Comparison of ENCODE assay signal across 9 cellular contexts in the genomic region with DNA sequence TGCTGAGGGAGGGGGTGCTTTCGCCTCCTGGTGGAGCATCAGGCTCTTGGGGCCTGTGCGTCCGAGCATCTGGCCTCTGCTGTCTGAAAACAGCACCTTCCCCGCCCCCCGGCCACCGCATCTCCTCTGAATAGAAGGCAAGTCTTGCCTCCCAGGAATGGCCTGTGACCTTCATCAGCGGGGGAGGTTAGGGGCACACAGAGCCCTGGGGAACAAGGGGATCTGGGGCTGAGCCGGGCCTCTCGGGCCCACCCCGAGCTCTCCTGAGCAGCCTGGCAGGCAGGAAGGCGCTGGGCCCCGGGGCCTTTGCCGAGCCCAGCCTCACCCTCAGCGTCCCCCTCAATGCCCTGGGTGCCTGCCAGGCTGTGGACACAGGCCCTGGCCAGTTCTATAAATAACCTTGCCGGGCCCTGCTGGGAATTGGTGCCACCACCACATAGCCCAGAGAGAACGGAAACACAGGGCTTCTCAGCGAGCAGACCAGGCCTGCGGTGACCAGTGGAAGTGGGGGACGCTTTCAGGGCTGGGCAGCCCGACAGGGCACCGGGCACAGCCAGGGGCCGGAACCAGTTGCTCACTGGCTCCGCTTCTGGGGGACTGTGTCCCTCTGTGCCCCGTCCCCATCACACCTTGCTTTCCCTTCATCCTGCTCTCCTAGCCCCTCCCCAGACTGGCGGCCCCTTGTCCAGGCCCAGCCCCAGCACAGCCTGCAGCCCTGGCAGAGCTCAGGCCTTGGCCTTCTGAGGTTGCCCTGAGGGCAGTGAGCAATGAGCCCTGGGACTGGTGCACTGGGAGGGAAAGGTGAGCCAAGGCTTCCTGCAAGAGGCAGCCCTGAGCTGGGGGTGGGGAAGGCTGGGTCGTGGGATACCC. TPM values are rescaled to one million over a fixed set of nuclear protein-coding genes. Genes with fewer than 3 reads are reported as not detected.
DNase-seq lines count a peak whose midpoint lies in the region; ATAC-seq, FAIRE-seq and TF ChIP-seq lines count a peak whose summit lies in the region.
"Had no signal": no experiment of that assay in that cellular context is flagged by ENCODE, and none has a peak within 500 bp of the region (broad histone marks: within the 10 kb centered on the region; RNA-seq: fewer than 3 reads in every experiment).

No MANE protein-coding gene starts in this region.

- TF ChIP-seq POLR2A in H54 (IDR thresholded peaks at IDR 0.05; ENCODE audit: low read depth, low read length) (peak; percentile 30; the same call in 1 of the 2 replicates), body of pancreas (IDR thresholded peaks at IDR 0.05) (no peak)

- H3K4me3 ChIP-seq in body of pancreas (no peak overlapping the region), smooth muscle cell (no peak overlapping the region)

- H3K4me1 ChIP-seq in body of pancreas (peaks cover 74% of the 10 kb centered on the region), smooth muscle cell (ENCODE audit: low read depth) (peaks cover 16% of the 10 kb centered on the region)

- TF ChIP-seq CTCF in body of pancreas (IDR thresholded peaks at IDR 0.05) = no peak
- TF ChIP-seq CTCF in smooth muscle cell (IDR thresholded peaks at IDR 0.05; ENCODE audit: borderline replicate concordance, insufficient read depth, poor library complexity, severe bottlenecking) = no peak

- H3K36me3 ChIP-seq in body of pancreas (replicated peaks in 1 of 2; ENCODE audit: insufficient read depth in 1 of 2, low read depth in 2 of 2) (no peaks in the 10 kb centered on the region), smooth muscle cell (ENCODE audit: low read depth) (no peaks in the 10 kb centered on the region)

- H3K27ac ChIP-seq in body of pancreas (peak overlapping the region; percentile 9 to 75 (median 60)), smooth muscle cell (ENCODE audit: low read depth) (peak overlapping the region; percentile 15)

- no peak for FAIRE-seq in H54 (lab: Jason Lieb, UNC)

- peaks cover 96% of the 10 kb centered on the region for H3K79me2 ChIP-seq in smooth muscle cell (ENCODE audit: low read depth)

- H3K9ac ChIP-seq in smooth muscle cell (ENCODE audit: low read depth) = no peak overlapping the region

- peak; percentile 25 for ATAC-seq in body of pancreas
- ATAC-seq in HG03175 (IDR thresholded peaks at IDR 0.05; ENCODE audit: unreplicated experiment) = no peak
- ATAC-seq in HG03469 (IDR thresholded peaks at IDR 0.05; ENCODE audit: unreplicated experiment) = no peak
- no peak for ATAC-seq in GM21515 (IDR thresholded peaks at IDR 0.05; ENCODE audit: unreplicated experiment)

- no peaks in the 10 kb centered on the region for H3K27me3 ChIP-seq in body of pancreas
- H3K27me3 ChIP-seq in smooth muscle cell (ENCODE audit: low read depth) = no peaks in the 10 kb centered on the region

- H4K20me1 ChIP-seq in smooth muscle cell (ENCODE audit: low read depth) = peaks cover 46% of the 10 kb centered on the region

- H3K9me3 ChIP-seq in body of pancreas (no peaks in the 10 kb centered on the region), smooth muscle cell (replicated peaks; ENCODE audit: low read depth) (no peaks in the 10 kb centered on the region)

- DNase-seq in H54 (ENCODE audit: insufficient read length, low spot score) (no peak), body of pancreas (peak; percentile 66 to 86 (median 74)), islet precursor cell (peak; percentile 81), smooth muscle cell (lab: John Stamatoyannopoulos, UW; ENCODE audit: unreplicated experiment) (no peak)
- DNase-seq in stimulated activated CD8-positive, alpha-beta memory T cell treated with anti-CD3 and anti-CD28 coated beads, Interleukin-4, amount 100 ng/mL, for 48 hours = no peak
- DNase-seq: stimulated activated CD4-positive, alpha-beta T cell treated with anti-CD3 and anti-CD28 coated beads, Interleukin-2, amount 100 ng/mL, for 48 hours had no signal

- peak overlapping the region; percentile 12 for H3K4me2 ChIP-seq in smooth muscle cell

- H2AFZ ChIP-seq in smooth muscle cell (ENCODE audit: low read depth) = no peak overlapping the region

- intact Hi-C loops in body of pancreas (cut with DNase I) = no loop called here

- WGBS in body of pancreas, 2 donors = 43 to 53% methylated on average over 10 to 26 of the region's 26 CpGs
- 91% methylated on average over 26 of the region's 26 CpGs for WGBS in smooth muscle cell (ENCODE audit: low lambda C conversion rate)

- H3F3A ChIP-seq in smooth muscle cell (ENCODE audit: low read depth) = peaks cover 9% of the 10 kb centered on the region

RNA-seq across cellular contexts. Expression of a gene that starts 9.5 kb away (rescaled TPM):
- total RNA-seq in body of pancreas (10 to 100 TPM; 49.0 to 68.6 TPM), smooth muscle cell (23.6 and 29.3 TPM in 2 replicates)
- polyA plus RNA-seq in smooth muscle cell = 62.3 and 79.7 TPM in 2 replicates

RNA-seq across cellular contexts. Expression of a gene that starts 22.7 kb away (rescaled TPM):
- total RNA-seq in body of pancreas = under 1 TPM; 0.33 to 0.78 TPM
- total RNA-seq in smooth muscle cell = 1.7 and 2.7 TPM in 2 replicates
- 10.2 and 10.5 TPM in 2 replicates for polyA plus RNA-seq in smooth muscle cell

RNA-seq across cellular contexts. Expression of a gene that starts 26.5 kb away (rescaled TPM):
- 100 to 1,000 TPM; 156 to 157 TPM for total RNA-seq in body of pancreas
- total RNA-seq in smooth muscle cell = 29.1 and 68.8 TPM in 2 replicates
- polyA plus RNA-seq in smooth muscle cell = 265 and 272 TPM in 2 replicates

RNA-seq across cellular contexts. Expression of a gene that starts 33.3 kb away (rescaled TPM):
- total RNA-seq in body of pancreas (10 to 100 TPM; 36.3 to 43.5 TPM), smooth muscle cell (25.0 and 58.5 TPM in 2 replicates)
- 65.3 and 70.6 TPM in 2 replicates for polyA plus RNA-seq in smooth muscle cell

RNA-seq across cellular contexts. Expression of a gene that starts 41.0 kb away (rescaled TPM):
- total RNA-seq in body of pancreas = 10 to 100 TPM; 14.0 to 30.7 TPM
- 16.4 and 18.1 TPM in 2 replicates for total RNA-seq in smooth muscle cell
- polyA plus RNA-seq in smooth muscle cell = 17.6 and 20.9 TPM in 2 replicates

Comparison
In these comparisons a context has a peak if more than half of its experiments do, and no peak if none do; other contexts are left out.
1. DNase-seq: peak in body of pancreas (4 of 4) and islet precursor cell (single experiment); none in H54 (single experiment), smooth muscle cell (single experiment) and stimulated activated CD8-positive, alpha-beta memory T cell treated with anti-CD3 and anti-CD28 coated beads, Interleukin-4, amount 100 ng/mL, for 48 hours (single experiment).